8 cellular contexts compared by ENCODE assay signal in the genomic region with DNA sequence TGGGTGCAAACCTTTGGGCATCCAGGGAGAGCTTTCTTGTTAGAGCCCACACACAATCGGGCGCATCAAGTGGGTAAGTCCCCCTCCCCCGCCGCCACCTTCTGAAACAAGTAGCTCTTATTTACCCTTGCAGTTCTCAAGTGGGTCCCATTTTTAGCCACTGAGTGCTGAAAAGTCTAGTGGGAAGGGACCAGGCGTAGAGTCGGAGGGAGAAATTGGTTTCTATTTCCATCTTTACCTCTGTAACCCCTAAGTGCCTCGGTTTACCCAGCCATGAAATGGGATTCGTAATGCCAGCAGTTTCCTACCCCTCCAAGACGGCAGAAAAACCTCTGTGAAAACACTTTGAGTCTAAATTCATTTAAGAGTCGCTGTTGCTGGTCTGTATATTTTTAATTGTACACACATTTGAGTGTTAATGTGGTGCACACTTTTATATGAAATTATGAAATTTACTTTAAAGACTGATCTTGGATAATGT. TPM values are rescaled to one million over a fixed set of nuclear protein-coding genes. Genes with fewer than 3 reads are reported as not detected.
DNase-seq lines count a peak whose midpoint lies in the region; ATAC-seq, FAIRE-seq and TF ChIP-seq lines count a peak whose summit lies in the region.

No MANE protein-coding gene starts in this region.

- H3K9ac ChIP-seq in MM.1S (ENCODE audit: low read length) = peak overlapping the region; percentile 42; the same call in 1 of the 2 replicates

- H3K4me1 ChIP-seq in MM.1S (ENCODE audit: low read length) = no peaks in the 10 kb centered on the region
- H3K4me1 ChIP-seq in lung (ENCODE audit: control insufficient read depth in 2 of 2, insufficient read depth in 2 of 2, low read length in 2 of 2) = peaks cover 0 to 5% of the 10 kb centered on the region in 2 donors
- peaks cover 11% of the 10 kb centered on the region for H3K4me1 ChIP-seq in thymus (ENCODE audit: control insufficient read depth, insufficient read depth, low read length)

- ATAC-seq in lung (ENCODE audit: insufficient read depth, low FRiP score) = no peak
- ATAC-seq in HG03457 (IDR thresholded peaks at IDR 0.05; ENCODE audit: unreplicated experiment) = no peak

- peak; percentile 77 for DNase-seq in COLO668 (lab: John Stamatoyannopoulos, UW; ENCODE audit: unreplicated experiment)
- peak; percentile 9 for DNase-seq in MM.1S
- no peak for DNase-seq in bronchial epithelial cell (ENCODE audit: low read depth)
- peak; percentile 53 for DNase-seq in lung (ENCODE audit: low spot score)
- DNase-seq in foreskin melanocyte = no peak
- no peak for DNase-seq in midbrain (lab: John Stamatoyannopoulos, UW)

- H3K4me2 ChIP-seq in MM.1S (ENCODE audit: low read depth, low read length) = peak overlapping the region; percentile 65

- H3K27me3 ChIP-seq in MM.1S (replicated peaks; ENCODE audit: insufficient read depth, low read length) (no peaks in the 10 kb centered on the region), bronchial epithelial cell (ENCODE audit: control insufficient read depth, insufficient read depth, low read length) (peaks cover 7% of the 10 kb centered on the region), lung (ENCODE audit: control insufficient read depth, insufficient read depth) (no peaks in the 10 kb centered on the region), thymus (ENCODE audit: control insufficient read depth, insufficient read depth) (peaks cover 30% of the 10 kb centered on the region)

- no peaks in the 10 kb centered on the region for H4K20me1 ChIP-seq in MM.1S (ENCODE audit: insufficient read depth, low read length)

- FAIRE-seq in bronchial epithelial cell (lab: Jason Lieb, UNC) = no peak

- H3K79me2 ChIP-seq in MM.1S (ENCODE audit: low read length) = no peaks in the 10 kb centered on the region

- no peaks in the 10 kb centered on the region for H3F3A ChIP-seq in MM.1S (ENCODE audit: insufficient read depth, low read length)

- H3K9me2 ChIP-seq in MM.1S (replicated peaks; ENCODE audit: insufficient read depth, low read length) = no peaks in the 10 kb centered on the region

- H3K4me3 ChIP-seq in MM.1S (ENCODE audit: low read length) (peak overlapping the region; percentile 58), bronchial epithelial cell (ENCODE audit: low read depth, low read length) (peak overlapping the region; percentile 46), lung (peak overlapping the region; percentile 64), thymus (ENCODE audit: low read length) (peak overlapping the region; percentile 58)

- H3K27ac ChIP-seq in MM.1S (ENCODE audit: low read length) (no peak overlapping the region), lung (ENCODE audit: low read depth in 1 of 2, low read length in 1 of 2) (peak overlapping the region; percentile 90 to 93), thymus (ENCODE audit: low read depth) (no peak overlapping the region)

- no peaks in the 10 kb centered on the region for H3K36me3 ChIP-seq in MM.1S (replicated peaks; ENCODE audit: insufficient read depth, low read length)
- no peaks in the 10 kb centered on the region for H3K36me3 ChIP-seq in bronchial epithelial cell (ENCODE audit: control insufficient read depth, insufficient read depth, low read length)
- H3K36me3 ChIP-seq in lung (ENCODE audit: control insufficient read depth in 2 of 2, insufficient read depth in 2 of 2, low read length in 2 of 2) = no peaks in the 10 kb centered on the region
- no peaks in the 10 kb centered on the region for H3K36me3 ChIP-seq in thymus (ENCODE audit: control insufficient read depth, insufficient read depth)

- peak overlapping the region; percentile 53 for H2AFZ ChIP-seq in MM.1S (ENCODE audit: low read length)

- TF ChIP-seq CTCF in MM.1S (IDR thresholded peaks at IDR 0.05; ENCODE audit: low read length) = no peak
- no peak for TF ChIP-seq CTCF in bronchial epithelial cell (IDR thresholded peaks at IDR 0.05; ENCODE audit: insufficient read depth, low read length, severe bottlenecking)
- TF ChIP-seq CTCF in lung (IDR thresholded peaks at IDR 0.05; ENCODE audit: control extremely low read depth, extremely low read depth) = no peak

- H3K9me3 ChIP-seq in MM.1S (replicated peaks; ENCODE audit: insufficient read depth, low read length) (no peaks in the 10 kb centered on the region), lung (ENCODE audit: control insufficient read depth in 2 of 2, insufficient read depth in 1 of 2, low read length in 1 of 2) (no peaks in the 10 kb centered on the region), thymus (ENCODE audit: control insufficient read depth) (no peaks in the 10 kb centered on the region)

- WGBS in lung, 2 donors = 22 to 27% methylated on average over 10 of the region's 10 CpGs
- 30% methylated on average over 10 of the region's 10 CpGs for WGBS in thymus

RNA-seq across cellular contexts. Expression of a gene that starts 0.9 kb away (rescaled TPM):
- total RNA-seq in bronchial epithelial cell = 0.51 and 0.53 TPM in 2 replicates
- total RNA-seq in lung = 10 to 100 TPM; 12.8 to 18.7 TPM
- polyA plus RNA-seq in lung = 1 to 10 TPM; 1.5 to 2.7 TPM
- 0.71 TPM for polyA plus RNA-seq in thymus

RNA-seq across cellular contexts. Expression of a gene that starts 45.3 kb away (rescaled TPM):
- total RNA-seq in bronchial epithelial cell (0.53 and 1.3 TPM in 2 replicates), lung (1 to 10 TPM in 1 of 2 donors, under 1 TPM in 1; 0.97 to 7.5 TPM)
- polyA plus RNA-seq in lung (1 to 10 TPM; 1.6 to 1.7 TPM), thymus (1.3 TPM)

Comparison
In these comparisons a context has a peak if more than half of its experiments do, and no peak if none do; other contexts are left out.
1. DNase-seq: peak in COLO668 (single experiment), MM.1S (single experiment) and lung (single experiment); none in bronchial epithelial cell (single experiment), foreskin melanocyte (single experiment) and midbrain (single experiment).
2. H3K27ac ChIP-seq: peak in lung (2 of 2); none in MM.1S (single experiment) and thymus (single experiment).
3. Peak in every context shown above with its lines, with median percentiles within 50 percentile points of each other: H3K4me3 ChIP-seq.